ENCODE assay signal across 8 cellular contexts in genomic region chr12:1093166-1093751, GRCh38.
A peak's percentile ranks its signal among the peaks of the same experiment; 100 is the strongest.
DNase-seq lines count a peak whose midpoint lies in the region; ATAC-seq, FAIRE-seq and TF ChIP-seq lines count a peak whose summit lies in the region.

No MANE protein-coding gene starts in this region.

- DNase-seq in AG20443 (ENCODE audit: low spot score) (peak; percentile 54), GM12864 (ENCODE audit: low read depth) (no peak), NCI-H2029 (lab: John Stamatoyannopoulos, UW) (peak; percentile 2), fibroblast of mammary gland (ENCODE audit: low read depth) (peak; percentile 73), pancreas (peak in 2 of 6 donors; percentile 5 to 26)
- no peak for DNase-seq in activated CD8-positive, alpha-beta memory T cell treated with anti-CD3 and anti-CD28 coated beads for 24 hours

- H3K27me3 ChIP-seq in pancreas, result no peaks in the 10 kb centered on the region

- TF ChIP-seq CTCF in GM12864 (IDR thresholded peaks at IDR 0.05; ENCODE audit: low read depth, low read length, missing control alignments) (peak; percentile 71), fibroblast of mammary gland (conservative IDR thresholded peaks at IDR 0.05; ENCODE audit: control insufficient read depth, insufficient read depth, low read depth, low read length) (peak; percentile 79), pancreas (IDR thresholded peaks at IDR 0.05) (peak in 3 of 4 donors; percentile 26 to 62 (median 27))

- peak in 3 of 4 donors; percentile 79 to 84 (median 81) for ATAC-seq in pancreas
- ATAC-seq in GM21526 (IDR thresholded peaks at IDR 0.05; ENCODE audit: low FRiP score, unreplicated experiment), result no peak

- H3K36me3 ChIP-seq in pancreas, result no peaks in the 10 kb centered on the region

- WGBS in pancreas, 2 donors, result 30 to 34% methylated on average over 6 of the region's 6 CpGs

- FAIRE-seq in TTC549 (lab: Jason Lieb, UNC) (peak; percentile 49), pancreas (lab: Jason Lieb, UNC) (no peak)

- intact Hi-C loops in pancreas (cut with DNase I), result loop anchor here in 2 of 3 donors (10.0 kb wide), 1 partner anchor 528 kb away; no protein-coding TSS in a partner anchor

- no peaks in the 10 kb centered on the region for H3K9me3 ChIP-seq in pancreas

- no peak overlapping the region for H3K27ac ChIP-seq in pancreas

- no peaks in the 10 kb centered on the region for H3K4me1 ChIP-seq in pancreas

- H3K4me3 ChIP-seq in GM12864 (ENCODE audit: low read depth, low read length) (no peak overlapping the region), fibroblast of mammary gland (ENCODE audit: control insufficient read depth, low read depth, low read length) (no peak overlapping the region), pancreas (no peak overlapping the region)

Comparison
In these comparisons a context has a peak if more than half of its experiments do, and no peak if none do; other contexts are left out.
1. DNase-seq: peak in AG20443 (single experiment), NCI-H2029 (single experiment) and fibroblast of mammary gland (single experiment); none in GM12864 (single experiment) and activated CD8-positive, alpha-beta memory T cell treated with anti-CD3 and anti-CD28 coated beads for 24 hours (single experiment).
2. CTCF ChIP-seq: peak in every context shown above with its lines; median percentile 79 in fibroblast of mammary gland; 71 in GM12864; 27 in pancreas.